1 cellular context compared by ENCODE assay signal in genomic region chr22:42303304-42304020, GRCh38.
TF ChIP-seq lines count a peak whose summit lies in the region.

No MANE protein-coding gene starts in this region.

TF ChIP-seq in A549, 52 proteins besides CTCF, POLR2A, EP300 and RAD21 (continued from another document):
- TF ChIP-seq FOSL2 (IDR thresholded peaks at IDR 0.05) (no peak), FOSL2 (CRISPR knock-in tag; IDR thresholded peaks at IDR 0.05) (no peak), ZC3H11A (IDR thresholded peaks at IDR 0.05) (no peak), BHLHE40 (IDR thresholded peaks at IDR 0.05; ENCODE audit: low read depth, low read length) (no peak), PBX3 (IDR thresholded peaks at IDR 0.05) (no peak), ZFP36 (IDR thresholded peaks at IDR 0.05; ENCODE audit: borderline replicate concordance, partially characterized antibody) (no peak), JUNB (IDR thresholded peaks at IDR 0.05) (no peak), BCL3 (IDR thresholded peaks at IDR 0.05) (no peak), KDM1A (IDR thresholded peaks at IDR 0.05; ENCODE audit: low read depth) (no peak)
